In genomic region chr12:105330283-105330937, GRCh38 we compare ENCODE assay signal across 8 cellular contexts. TPM values are rescaled to one million over a fixed set of nuclear protein-coding genes. Genes with fewer than 3 reads are reported as not detected.
DNase-seq lines count a peak whose midpoint lies in the region; FAIRE-seq and TF ChIP-seq lines count a peak whose summit lies in the region.

Gene C12orf75, plus strand, starts transcription at chr12:105330691. Its CDS starts 201 bp downstream, at chr12:105330892.

- H3K4me3 ChIP-seq in LNCaP clone FGC (ENCODE audit: low read depth, low read length): peak within 1 kb of the TSS; percentile 63
- peak within 1 kb of the TSS; percentile 81 for H3K4me3 ChIP-seq in fibroblast of villous mesenchyme (ENCODE audit: low read depth, low read length)
- H3K4me3 ChIP-seq in neural progenitor cell: peak within 1 kb of the TSS; percentile 59
- peak within 1 kb of the TSS; percentile 60 to 67 for H3K4me3 ChIP-seq in stomach smooth muscle (ENCODE audit: low read length in 2 of 2)

- H3K4me3 Mint-ChIP-seq in neural progenitor cell: peak within 1 kb of the TSS; percentile 94

- H3K27ac Mint-ChIP-seq in neural progenitor cell: no peak within 1 kb of the TSS

- no peaks in the 10 kb centered on the region for H3F3A ChIP-seq in neural progenitor cell (ENCODE audit: low read depth)

- H3K36me3 Mint-ChIP-seq in neural progenitor cell: no peaks in the 10 kb centered on the region

- peak within 1 kb of the TSS; percentile 97 for H2AFZ ChIP-seq in neural progenitor cell (replicated peaks)

- H3K4me2 ChIP-seq in neural progenitor cell: peak within 1 kb of the TSS; percentile 87

- H3K79me2 ChIP-seq in neural progenitor cell (ENCODE audit: low read depth): peaks cover 22% of the 10 kb centered on the region

- peaks cover 12% of the 10 kb centered on the region for H4K20me1 ChIP-seq in neural progenitor cell (ENCODE audit: low read depth)

- peaks cover 30% of the 10 kb centered on the region for H3K4me1 Mint-ChIP-seq in neural progenitor cell

- H3K4me1 ChIP-seq in neural progenitor cell (peaks cover 10% of the 10 kb centered on the region), stomach smooth muscle (ENCODE audit: control insufficient read depth, insufficient read depth, low read length) (peaks cover 11% of the 10 kb centered on the region)

- H3K9ac ChIP-seq in neural progenitor cell: no peak within 1 kb of the TSS
- H3K9ac ChIP-seq in stomach smooth muscle (ENCODE audit: low read length in 2 of 2): peak within 1 kb of the TSS in 1 of 2 donors; percentile 13

- DNase-seq in ELR (ENCODE audit: low read depth) (peak; percentile 91), H54 (ENCODE audit: insufficient read length, low spot score) (peak; percentile 77), LNCaP clone FGC (ENCODE audit: low read depth) (no peak), fibroblast of villous mesenchyme (ENCODE audit: low read depth) (peak; percentile 67), neural progenitor cell (ENCODE audit: low spot score) (peak; percentile 93)
- DNase-seq in activated effector memory CD4-positive, alpha-beta T cell treated with Interleukin-2 at 50 U/mL for 16 hours: peak; percentile 79

- no peaks in the 10 kb centered on the region for H3K9me3 Mint-ChIP-seq in neural progenitor cell

- TF ChIP-seq POLR2A in H54 (IDR thresholded peaks at IDR 0.05; ENCODE audit: low read depth, low read length): peak; percentile 29
- TF ChIP-seq POLR2A in Raji (IDR thresholded peaks at IDR 0.05; ENCODE audit: insufficient read depth, low read depth, low read length): peak; percentile 47

- no peaks in the 10 kb centered on the region for H3K27me3 Mint-ChIP-seq in neural progenitor cell (ENCODE audit: insufficient read depth, low read depth)

- no peak within 1 kb of the TSS for H3K27ac ChIP-seq in neural progenitor cell
- no peak within 1 kb of the TSS for H3K27ac ChIP-seq in stomach smooth muscle (ENCODE audit: low read length)

- H3K36me3 ChIP-seq in neural progenitor cell (no peaks in the 10 kb centered on the region), stomach smooth muscle (ENCODE audit: control insufficient read depth in 2 of 2, insufficient read depth in 2 of 2, low read length in 2 of 2) (no peaks in the 10 kb centered on the region)

- H3K27me3 ChIP-seq in neural progenitor cell: peaks cover 47% of the 10 kb centered on the region
- H3K27me3 ChIP-seq in stomach smooth muscle (ENCODE audit: control insufficient read depth in 1 of 2, insufficient read depth in 2 of 2, low read length in 2 of 2): peaks cover 8 to 11% of the 10 kb centered on the region in 2 donors

- H3K9me3 ChIP-seq in neural progenitor cell (ENCODE audit: low read depth) (no peaks in the 10 kb centered on the region), stomach smooth muscle (ENCODE audit: control insufficient read depth in 2 of 2, low read length in 2 of 2) (no peaks in the 10 kb centered on the region)

- TF ChIP-seq CTCF in LNCaP clone FGC (IDR thresholded peaks at IDR 0.05; ENCODE audit: control insufficient read depth, extremely low read depth, insufficient read depth): no peak
- no peak for TF ChIP-seq CTCF in fibroblast of villous mesenchyme (IDR thresholded peaks at IDR 0.05; ENCODE audit: insufficient read depth, low read depth, low read length)
- no peak for TF ChIP-seq CTCF in neural progenitor cell (IDR thresholded peaks at IDR 0.05)

- no peak for FAIRE-seq in H54 (lab: Jason Lieb, UNC)

RNA-seq across cellular contexts. Expression of gene C12orf75, which starts in this region (rescaled TPM):
- total RNA-seq in fibroblast of villous mesenchyme (295 and 302 TPM in 2 replicates), neural progenitor cell (ENCODE audit: low replicate concordance) (32.7 and 59.9 TPM in 2 replicates)
